Comparison of ENCODE assay signal across 1 cellular context in genomic region chr19:2254052-2254872, GRCh38.
TF ChIP-seq lines count a peak whose summit lies in the region.

No MANE protein-coding gene starts in this region.

TF ChIP-seq in HepG2, 621 proteins besides CTCF, POLR2A, EP300 and RAD21 (continues in another document):
- TF ChIP-seq HMGXB4 (CRISPR knock-in tag; IDR thresholded peaks at IDR 0.05; ENCODE audit: borderline replicate concordance in 1 of 2, low read depth in 1 of 2) (peak; percentile 40 to 74; a peak in 3 of 4 replicates), ZNF564 (CRISPR knock-in tag; IDR thresholded peaks at IDR 0.05) (no peak), ZNF672 (CRISPR knock-in tag; IDR thresholded peaks at IDR 0.05) (no peak), MIER3 (CRISPR knock-in tag; IDR thresholded peaks at IDR 0.05; ENCODE audit: borderline replicate concordance) (no peak), ZBTB38 (CRISPR knock-in tag; IDR thresholded peaks at IDR 0.05) (no peak), SAP130 (CRISPR knock-in tag; IDR thresholded peaks at IDR 0.05; ENCODE audit: low read depth) (peak; percentile 40), NONO (IDR thresholded peaks at IDR 0.05) (no peak), NONO (CRISPR knock-in tag; conservative IDR thresholded peaks at IDR 0.05) (no peak), ZNF614 (CRISPR knock-in tag; IDR thresholded peaks at IDR 0.05; ENCODE audit: borderline replicate concordance) (peak; percentile 53; the same call in 1 of the 2 replicates), TOE1 (CRISPR knock-in tag; IDR thresholded peaks at IDR 0.05) (no peak), ZBTB7B (CRISPR knock-in tag; IDR thresholded peaks at IDR 0.05) (peak; percentile 55; the same call in 1 of the 2 replicates), TFE3 (CRISPR knock-in tag; IDR thresholded peaks at IDR 0.05) (0 out of 2 replicates have a peak, but pooled peaks have one; percentile 22), ZNF503 (CRISPR knock-in tag; IDR thresholded peaks at IDR 0.05) (no peak), HES4 (CRISPR knock-in tag; IDR thresholded peaks at IDR 0.05; ENCODE audit: borderline replicate concordance) (no peak), SALL1 (CRISPR knock-in tag; IDR thresholded peaks at IDR 0.05) (0 out of 2 replicates have a peak, but pooled peaks have one; percentile 11), NFKB2 (CRISPR knock-in tag; IDR thresholded peaks at IDR 0.05; ENCODE audit: borderline replicate concordance) (peak; percentile 42; the same call in 1 of the 2 replicates), ZSCAN9 (CRISPR knock-in tag; IDR thresholded peaks at IDR 0.05; ENCODE audit: borderline replicate concordance) (0 out of 2 replicates have a peak, but pooled peaks have one; percentile 35), ZBTB44 (CRISPR knock-in tag; IDR thresholded peaks at IDR 0.05) (no peak), MAFG (CRISPR knock-in tag; IDR thresholded peaks at IDR 0.05) (no peak), ZNF687 (CRISPR knock-in tag; IDR thresholded peaks at IDR 0.05) (peak; percentile 40; the same call in 1 of the 2 replicates), POLR2G (IDR thresholded peaks at IDR 0.05; ENCODE audit: low read depth, low read length) (no peak), EED (CRISPR knock-in tag; IDR thresholded peaks at IDR 0.05) (no peak), REL (CRISPR knock-in tag; conservative IDR thresholded peaks at IDR 0.05) (no peak), TEAD3 (CRISPR knock-in tag; optimal IDR thresholded peaks at IDR 0.05; ENCODE audit: borderline replicate concordance) (peak; percentile 51), RFX1 (IDR thresholded peaks at IDR 0.05) (no peak), PTBP1 (IDR thresholded peaks at IDR 0.05; ENCODE audit: low read depth, low read length, poor library complexity, severe bottlenecking) (no peak), MYNN (CRISPR knock-in tag; IDR thresholded peaks at IDR 0.05; ENCODE audit: low read depth) (no peak), ZKSCAN8 (CRISPR knock-in tag; IDR thresholded peaks at IDR 0.05; ENCODE audit: borderline replicate concordance) (no peak), ZNF556 (CRISPR knock-in tag; IDR thresholded peaks at IDR 0.05; ENCODE audit: borderline replicate concordance) (no peak), ATF5 (CRISPR knock-in tag; IDR thresholded peaks at IDR 0.05; ENCODE audit: low read depth) (no peak), NRL (CRISPR knock-in tag; IDR thresholded peaks at IDR 0.05; ENCODE audit: borderline replicate concordance) (0 out of 2 replicates have a peak, but pooled peaks have one; percentile 16), MIXL1 (CRISPR knock-in tag; IDR thresholded peaks at IDR 0.05) (no peak), NR2C2 (CRISPR knock-in tag; IDR thresholded peaks at IDR 0.05; ENCODE audit: borderline replicate concordance) (no peak), ZNF589 (CRISPR knock-in tag; conservative IDR thresholded peaks at IDR 0.05) (no peak), BRD4 (CRISPR knock-in tag; IDR thresholded peaks at IDR 0.05) (0 out of 2 replicates have a peak, but pooled peaks have one; percentile 13), RNF2 (conservative IDR thresholded peaks at IDR 0.05; ENCODE audit: low read depth) (no peak), ZNF501 (CRISPR knock-in tag; IDR thresholded peaks at IDR 0.05) (no peak), KDM2A (CRISPR knock-in tag; IDR thresholded peaks at IDR 0.05; ENCODE audit: borderline replicate concordance, low read depth) (peak; percentile 60; the same call in 1 of the 2 replicates), MTA3 (CRISPR knock-in tag; IDR thresholded peaks at IDR 0.05) (no peak), ZNF639 (CRISPR knock-in tag; conservative IDR thresholded peaks at IDR 0.05) (no peak), ZNF792 (CRISPR knock-in tag; IDR thresholded peaks at IDR 0.05) (no peak), U2AF1 (optimal IDR thresholded peaks at IDR 0.05; ENCODE audit: low read depth, low read length) (no peak), TBP (CRISPR knock-in tag; IDR thresholded peaks at IDR 0.05) (no peak), ELF1 (CRISPR knock-in tag; IDR thresholded peaks at IDR 0.05) (peak; percentile 32; the same call in 1 of the 2 replicates), ZNF580 (CRISPR knock-in tag; IDR thresholded peaks at IDR 0.05; ENCODE audit: borderline replicate concordance, low read depth) (peak; percentile 48; the same call in 1 of the 2 replicates), ETS1 (CRISPR knock-in tag; IDR thresholded peaks at IDR 0.05) (no peak), GATAD2A (CRISPR knock-in tag; IDR thresholded peaks at IDR 0.05) (peak; percentile 43), SETDB1 (CRISPR knock-in tag; IDR thresholded peaks at IDR 0.05; ENCODE audit: borderline replicate concordance) (no peak), CENPT (CRISPR knock-in tag; IDR thresholded peaks at IDR 0.05; ENCODE audit: low read depth) (0 out of 2 replicates have a peak, but pooled peaks have one; percentile 59), IKZF4 (CRISPR knock-in tag; IDR thresholded peaks at IDR 0.05; ENCODE audit: borderline replicate concordance, low read depth, not compliant biosample characterization) (peak; percentile 27), ZNF644 (CRISPR knock-in tag; IDR thresholded peaks at IDR 0.05; ENCODE audit: low read depth) (no peak), ASH2L (IDR thresholded peaks at IDR 0.05; ENCODE audit: insufficient read length, low read depth, low read length) (no peak), MAX (IDR thresholded peaks at IDR 0.05) (peak; percentile 53), NR3C1 (CRISPR knock-in tag; IDR thresholded peaks at IDR 0.05) (no peak), ZNF331 (CRISPR knock-in tag; IDR thresholded peaks at IDR 0.05) (peak; percentile 26; the same call in 1 of the 2 replicates), ZNF766 (CRISPR knock-in tag; IDR thresholded peaks at IDR 0.05; ENCODE audit: borderline replicate concordance) (0 out of 2 replicates have a peak, but pooled peaks have one; percentile 43), HNRNPL (IDR thresholded peaks at IDR 0.05; ENCODE audit: low read depth, low read length) (peak; percentile 65; the same call in 1 of the 2 replicates)
